9 cellular contexts compared by ENCODE assay signal in genomic region chr18:21242141-21243040, GRCh38. TPM values are rescaled to one million over a fixed set of nuclear protein-coding genes. Genes with fewer than 3 reads are reported as not detected.
A peak's percentile ranks its signal among the peaks of the same experiment; 100 is the strongest.
DNase-seq lines count a peak whose midpoint lies in the region; ATAC-seq lines count a peak whose summit lies in the region.
"Had no signal": no experiment of that assay in that cellular context is flagged by ENCODE, and none has a peak within 500 bp of the region (broad histone marks: within the 10 kb centered on the region; RNA-seq: fewer than 3 reads in every experiment).

Gene GREB1L, plus strand, starts transcription at chr18:21242232. Its CDS starts 141,287 bp downstream, at chr18:21383519.

- ATAC-seq in right cardiac atrium (peak; percentile 90 to 93), HG02852 (IDR thresholded peaks at IDR 0.05; ENCODE audit: unreplicated experiment) (no peak)

- no peaks in the 10 kb centered on the region for H3K9me3 ChIP-seq in right cardiac atrium (ENCODE audit: control insufficient read depth, low read length)
- H3K9me3 ChIP-seq: neutrophil had no signal

- H3K9me3 Mint-ChIP-seq in activated naive CD4-positive, alpha-beta T cell treated with anti-CD3 and anti-CD28 coated beads, Interleukin-2, amount 10 ng/mL, durations not matched to agents 7 days and 5 days, result no peaks in the 10 kb centered on the region

- no peaks in the 10 kb centered on the region for H3K36me3 Mint-ChIP-seq in activated naive CD4-positive, alpha-beta T cell treated with anti-CD3 and anti-CD28 coated beads, Interleukin-2, amount 10 ng/mL, durations not matched to agents 7 days and 5 days

- intact Hi-C loops in right cardiac atrium (cut with DNase I), result loop anchor here in 2 of 4 donors (10.0 kb wide), 3 partner anchors 62 to 212 kb away; no protein-coding TSS in a partner anchor

- H3K4me1 ChIP-seq in right cardiac atrium (ENCODE audit: control insufficient read depth, insufficient read depth, low read length), result no peaks in the 10 kb centered on the region
- no peaks in the 10 kb centered on the region for H3K4me1 ChIP-seq in rectal smooth muscle tissue (ENCODE audit: control insufficient read depth, insufficient read depth, low read length)

- peak within 1 kb of the TSS; percentile 29 for H3K4me3 Mint-ChIP-seq in activated naive CD4-positive, alpha-beta T cell treated with anti-CD3 and anti-CD28 coated beads, Interleukin-2, amount 10 ng/mL, durations not matched to agents 7 days and 5 days

- H3K36me3 ChIP-seq in rectal smooth muscle tissue (ENCODE audit: control insufficient read depth, insufficient read depth, low read length), result no peaks in the 10 kb centered on the region
- H3K36me3 ChIP-seq: neutrophil had no signal

- no peak within 1 kb of the TSS for H3K27ac Mint-ChIP-seq in activated naive CD4-positive, alpha-beta T cell treated with anti-CD3 and anti-CD28 coated beads, Interleukin-2, amount 10 ng/mL, durations not matched to agents 7 days and 5 days

- WGBS in right cardiac atrium, result under 1% methylated on average over 115 of the region's 115 CpGs

- DNase-seq in activated naive CD4-positive, alpha-beta T cell treated with anti-CD3 and anti-CD28 coated beads, Interleukin-2, amount 10 ng/mL, durations not matched to agents 7 days and 5 days, result peak; percentile 36
- DNase-seq in activated naive CD4-positive, alpha-beta T cell treated with anti-CD3 and anti-CD28 coated beads, Interleukin-2, amount 50 U/mL, for 16 hours, result no peak
- DNase-seq in NCI-H1092 treated with DMSO at 0.1 percent for 48 hours (lab: John Stamatoyannopoulos, UW) (peak; percentile 57), amygdala (lab: John Stamatoyannopoulos, UW) (peak in 49 of 56 donors; percentile 2 to 77 (median 34)), right cardiac atrium (peak; percentile 47 to 86 (median 81)), SKM-1 (lab: John Stamatoyannopoulos, UW; ENCODE audit: unreplicated experiment) (no peak)

- peak within 1 kb of the TSS; percentile 62 for H3K4me3 ChIP-seq in right cardiac atrium (ENCODE audit: low read length)
- H3K4me3 ChIP-seq in rectal smooth muscle tissue (ENCODE audit: low read length), result peak within 1 kb of the TSS; percentile 57

- H3K27ac ChIP-seq in right cardiac atrium (ENCODE audit: low read length) (peak within 1 kb of the TSS; percentile 25), rectal smooth muscle tissue (ENCODE audit: low read depth, low read length) (no peak within 1 kb of the TSS)
- H3K27ac ChIP-seq: neutrophil had no signal

- no peaks in the 10 kb centered on the region for H3K27me3 ChIP-seq in right cardiac atrium (ENCODE audit: control insufficient read depth, insufficient read depth)
- peaks cover 6% of the 10 kb centered on the region for H3K27me3 ChIP-seq in rectal smooth muscle tissue (ENCODE audit: control insufficient read depth, insufficient read depth, low read length)

- CTCF ChIA-PET in activated naive CD4-positive, alpha-beta T cell treated with anti-CD3 and anti-CD28 coated beads, Interleukin-2, amount 10 ng/mL, durations not matched to agents 7 days and 5 days (lab: Charles Lee), result no interaction called here

- H3K9ac ChIP-seq in rectal smooth muscle tissue (ENCODE audit: low read length), result no peak within 1 kb of the TSS

- peaks cover 5% of the 10 kb centered on the region for H3K4me1 Mint-ChIP-seq in activated naive CD4-positive, alpha-beta T cell treated with anti-CD3 and anti-CD28 coated beads, Interleukin-2, amount 10 ng/mL, durations not matched to agents 7 days and 5 days

- H3K27me3 Mint-ChIP-seq in activated naive CD4-positive, alpha-beta T cell treated with anti-CD3 and anti-CD28 coated beads, Interleukin-2, amount 10 ng/mL, durations not matched to agents 7 days and 5 days, result peaks cover 62% of the 10 kb centered on the region

RNA-seq across cellular contexts. Expression of gene GREB1L, which starts in this region (rescaled TPM):
- 10 to 100 TPM; 17.0 to 31.4 (median 23.9) TPM for total RNA-seq in right cardiac atrium
- polyA plus RNA-seq in right cardiac atrium, result 7.4 TPM

Comparison
In these comparisons a context has a peak if more than half of its experiments do, and no peak if none do; other contexts are left out.
1. DNase-seq: peak in activated naive CD4-positive, alpha-beta T cell treated with anti-CD3 and anti-CD28 coated beads, Interleukin-2, amount 10 ng/mL, durations not matched to agents 7 days and 5 days (single experiment), NCI-H1092 treated with DMSO at 0.1 percent for 48 hours (single experiment), amygdala (49 of 56) and right cardiac atrium (3 of 3); none in activated naive CD4-positive, alpha-beta T cell treated with anti-CD3 and anti-CD28 coated beads, Interleukin-2, amount 50 U/mL, for 16 hours (single experiment) and SKM-1 (single experiment).